Comparison of ENCODE assay signal across 1 cellular context in the genomic region with DNA sequence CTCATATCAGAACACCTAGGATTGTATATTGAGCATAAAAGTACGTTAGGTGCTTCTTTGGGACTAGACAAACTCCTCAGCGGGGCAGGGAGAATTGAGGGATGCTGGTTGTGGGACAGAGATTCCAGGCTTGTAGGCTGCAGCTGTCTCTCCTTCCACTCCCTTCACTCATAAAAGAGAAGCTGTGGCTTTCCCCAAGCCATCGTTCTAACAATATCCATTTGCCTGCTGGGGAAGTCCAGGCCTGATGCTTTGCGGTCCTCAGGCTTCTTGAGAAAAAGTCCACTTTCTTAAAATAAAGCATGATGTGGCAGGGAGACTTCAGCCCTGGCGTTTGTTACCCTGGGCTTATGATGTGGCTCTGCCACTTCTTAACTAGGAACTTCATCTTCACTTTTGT.
TF ChIP-seq lines count a peak whose summit lies in the region.

No MANE protein-coding gene starts in this region.

TF ChIP-seq in GM12878, 131 proteins besides CTCF, POLR2A, EP300 and RAD21 (continued from another document):
- TF ChIP-seq CUX1 (IDR thresholded peaks at IDR 0.05; ENCODE audit: insufficient replicate concordance, low read depth, low read length) (no peak), NR2C2 (IDR thresholded peaks at IDR 0.05; ENCODE audit: borderline replicate concordance, control insufficient read depth, insufficient read length, low read depth) (no peak), MXI1 (IDR thresholded peaks at IDR 0.05; ENCODE audit: low read depth, low read length) (no peak), POU2F2 (IDR thresholded peaks at IDR 0.05; ENCODE audit: borderline replicate concordance, low read depth, low read length) (no peak), CHD4 (IDR thresholded peaks at IDR 0.05) (no peak), SREBF2 (IDR thresholded peaks at IDR 0.05; ENCODE audit: low read length) (no peak), YY1 (IDR thresholded peaks at IDR 0.05; ENCODE audit: low read depth, low read length) (no peak), IKZF2 (IDR thresholded peaks at IDR 0.05) (no peak), ZNF592 (IDR thresholded peaks at IDR 0.05) (no peak), RCOR1 (conservative IDR thresholded peaks at IDR 0.05; ENCODE audit: low read depth, low read length) (no peak), ETV6 (conservative IDR thresholded peaks at IDR 0.05 in 1 of 2, IDR thresholded peaks at IDR 0.05 in 1 of 2; ENCODE audit: borderline replicate concordance in 1 of 2, low read depth in 1 of 2) (no peak), RELA (IDR thresholded peaks at IDR 0.05; ENCODE audit: borderline replicate concordance, partially characterized antibody) (no peak), RAD51 (IDR thresholded peaks at IDR 0.05) (no peak), NFXL1 (IDR thresholded peaks at IDR 0.05; ENCODE audit: borderline replicate concordance) (no peak), SMC3 (IDR thresholded peaks at IDR 0.05; ENCODE audit: borderline replicate concordance, low read length) (no peak), MYB (IDR thresholded peaks at IDR 0.05; ENCODE audit: borderline replicate concordance, low read depth, low read length) (no peak)
- TF ChIP-seq, protein P1, sequence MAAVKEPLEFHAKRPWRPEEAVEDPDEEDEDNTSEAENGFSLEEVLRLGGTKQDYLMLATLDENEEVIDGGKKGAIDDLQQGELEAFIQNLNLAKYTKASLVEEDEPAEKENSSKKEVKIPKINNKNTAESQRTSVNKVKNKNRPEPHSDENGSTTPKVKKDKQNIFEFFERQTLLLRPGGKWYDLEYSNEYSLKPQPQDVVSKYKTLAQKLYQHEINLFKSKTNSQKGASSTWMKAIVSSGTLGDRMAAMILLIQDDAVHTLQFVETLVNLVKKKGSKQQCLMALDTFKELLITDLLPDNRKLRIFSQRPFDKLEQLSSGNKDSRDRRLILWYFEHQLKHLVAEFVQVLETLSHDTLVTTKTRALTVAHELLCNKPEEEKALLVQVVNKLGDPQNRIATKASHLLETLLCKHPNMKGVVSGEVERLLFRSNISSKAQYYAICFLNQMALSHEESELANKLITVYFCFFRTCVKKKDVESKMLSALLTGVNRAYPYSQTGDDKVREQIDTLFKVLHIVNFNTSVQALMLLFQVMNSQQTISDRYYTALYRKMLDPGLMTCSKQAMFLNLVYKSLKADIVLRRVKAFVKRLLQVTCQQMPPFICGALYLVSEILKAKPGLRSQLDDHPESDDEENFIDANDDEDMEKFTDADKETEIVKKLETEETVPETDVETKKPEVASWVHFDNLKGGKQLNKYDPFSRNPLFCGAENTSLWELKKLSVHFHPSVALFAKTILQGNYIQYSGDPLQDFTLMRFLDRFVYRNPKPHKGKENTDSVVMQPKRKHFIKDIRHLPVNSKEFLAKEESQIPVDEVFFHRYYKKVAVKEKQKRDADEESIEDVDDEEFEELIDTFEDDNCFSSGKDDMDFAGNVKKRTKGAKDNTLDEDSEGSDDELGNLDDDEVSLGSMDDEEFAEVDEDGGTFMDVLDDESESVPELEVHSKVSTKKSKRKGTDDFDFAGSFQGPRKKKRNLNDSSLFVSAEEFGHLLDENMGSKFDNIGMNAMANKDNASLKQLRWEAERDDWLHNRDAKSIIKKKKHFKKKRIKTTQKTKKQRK (IDR thresholded peaks at IDR 0.05; ENCODE audit: low read depth, low read length), result no peak
- TF ChIP-seq, protein P2, sequence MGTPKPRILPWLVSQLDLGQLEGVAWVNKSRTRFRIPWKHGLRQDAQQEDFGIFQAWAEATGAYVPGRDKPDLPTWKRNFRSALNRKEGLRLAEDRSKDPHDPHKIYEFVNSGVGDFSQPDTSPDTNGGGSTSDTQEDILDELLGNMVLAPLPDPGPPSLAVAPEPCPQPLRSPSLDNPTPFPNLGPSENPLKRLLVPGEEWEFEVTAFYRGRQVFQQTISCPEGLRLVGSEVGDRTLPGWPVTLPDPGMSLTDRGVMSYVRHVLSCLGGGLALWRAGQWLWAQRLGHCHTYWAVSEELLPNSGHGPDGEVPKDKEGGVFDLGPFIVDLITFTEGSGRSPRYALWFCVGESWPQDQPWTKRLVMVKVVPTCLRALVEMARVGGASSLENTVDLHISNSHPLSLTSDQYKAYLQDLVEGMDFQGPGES (IDR thresholded peaks at IDR 0.05), result no peak
TF ChIP-seq in GM12878: peak in this region for 0.
